Comparison of ENCODE assay signal across 19 cellular contexts in the genomic region with DNA sequence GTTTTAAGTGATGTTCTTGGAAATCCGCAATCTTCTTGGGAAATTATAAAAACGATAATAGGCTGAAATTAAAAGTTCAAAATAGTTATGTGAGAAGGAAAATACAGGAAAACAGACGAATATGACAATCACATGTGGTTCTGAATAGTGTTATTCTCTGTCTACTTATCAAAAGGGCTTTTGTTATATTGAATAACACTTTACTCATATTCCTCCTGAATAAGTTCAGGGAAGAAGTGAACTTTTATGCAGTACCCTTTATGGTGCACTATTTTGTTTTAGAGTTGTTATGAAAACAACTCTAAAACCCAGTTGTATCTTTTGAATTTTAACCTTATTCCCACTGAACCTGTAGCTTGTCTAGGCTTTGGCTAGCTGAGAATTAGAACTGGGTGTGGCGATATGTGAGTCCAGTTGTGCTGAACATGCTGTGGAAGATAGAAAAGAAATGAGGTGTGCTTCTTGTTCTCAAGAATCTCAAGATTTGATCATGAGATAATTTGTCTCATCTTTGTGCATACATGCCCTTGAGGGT.
DNase-seq lines count a peak whose midpoint lies in the region; ATAC-seq and TF ChIP-seq lines count a peak whose summit lies in the region.
"Had no signal": no experiment of that assay in that cellular context is flagged by ENCODE, and none has a peak within 500 bp of the region (broad histone marks: within the 10 kb centered on the region; RNA-seq: fewer than 3 reads in every experiment).

No MANE protein-coding gene starts in this region.

- H3K9me2 ChIP-seq in SK-N-SH = no peaks in the 10 kb centered on the region

- H4K20me1 ChIP-seq in mammary epithelial cell (ENCODE audit: insufficient read depth, low read length) = no peaks in the 10 kb centered on the region
- no peaks in the 10 kb centered on the region for H4K20me1 ChIP-seq in SK-N-SH (ENCODE audit: insufficient read depth)

- H3K27ac ChIP-seq in mammary epithelial cell (ENCODE audit: insufficient read depth, low read depth, low read length) (no peak overlapping the region), breast epithelium (no peak overlapping the region), SK-N-SH (ENCODE audit: low read depth in 2 of 2, low read length in 1 of 2) (no peak overlapping the region)
- H3K27ac ChIP-seq: 22Rv1, C4-2B, PC-9 had no signal

- intact Hi-C loops in mammary epithelial cell (cut with micrococcal nuclease) = loop anchor here (5.0 kb wide), 1 partner anchor 867 kb away; a partner anchor contains a TSS
- intact Hi-C loops in breast epithelium (cut with DNase I; ENCODE audit: low total_unique reads) = no loop called here

- TF ChIP-seq CTCF in mammary epithelial cell (conservative IDR thresholded peaks at IDR 0.05 in 1 of 2, IDR thresholded peaks at IDR 0.05 in 1 of 2; ENCODE audit: extremely low read depth in 1 of 2, insufficient read depth in 1 of 2, low read depth in 1 of 2, low read length in 2 of 2) = no peak
- TF ChIP-seq CTCF in breast epithelium (IDR thresholded peaks at IDR 0.05) = no peak
- TF ChIP-seq CTCF in SK-N-SH (IDR thresholded peaks at IDR 0.05) = no peak

- dilution Hi-C loops in mammary epithelial cell (cut with HindIII; ENCODE audit: low sequenced_read_pairs) = no loop called here

- CTCF ChIA-PET in mammary epithelial cell (lab: Charles Lee; ENCODE audit: low non-redundant PET) = no interaction called here
- CTCF ChIA-PET in SK-N-SH (lab: Yijun Ruan, JAX) = interaction anchor here (1.7 kb wide), 1 partner anchor 144 kb away, joined by 7 read pairs; no protein-coding TSS in a partner anchor

- H3K9me3 ChIP-seq in mammary epithelial cell (replicated peaks; ENCODE audit: insufficient read depth, low read length) = peaks cover 4% of the 10 kb centered on the region
- H3K9me3 ChIP-seq in breast epithelium = no peaks in the 10 kb centered on the region
- no peaks in the 10 kb centered on the region for H3K9me3 ChIP-seq in SK-N-SH

- H3K27me3 ChIP-seq in mammary epithelial cell (ENCODE audit: insufficient read depth, low read length) (no peaks in the 10 kb centered on the region), breast epithelium (no peaks in the 10 kb centered on the region), SK-N-SH (ENCODE audit: insufficient read depth) (no peaks in the 10 kb centered on the region; the same call in 1 of the 2 replicates)

- POLR2A ChIA-PET in SK-N-SH (lab: Yijun Ruan, JAX) = no interaction called here

- H3K79me2 ChIP-seq in mammary epithelial cell (ENCODE audit: insufficient read depth, low read length) (no peaks in the 10 kb centered on the region), SK-N-SH (ENCODE audit: insufficient read depth) (no peaks in the 10 kb centered on the region)

- no peaks in the 10 kb centered on the region for H3K36me3 ChIP-seq in mammary epithelial cell (ENCODE audit: insufficient read depth, low read length)
- H3K36me3 ChIP-seq in breast epithelium = no peaks in the 10 kb centered on the region
- H3K36me3 ChIP-seq in SK-N-SH (replicated peaks in 1 of 2; ENCODE audit: control insufficient read depth in 1 of 2, insufficient read depth in 2 of 2, low read length in 1 of 2) = no peaks in the 10 kb centered on the region

- TF ChIP-seq RAD21 in SK-N-SH (IDR thresholded peaks at IDR 0.05; ENCODE audit: low read length) = no peak

- no peak for TF ChIP-seq EP300 in SK-N-SH (IDR thresholded peaks at IDR 0.05; ENCODE audit: borderline replicate concordance in 1 of 2, low read depth in 1 of 2, low read length in 1 of 2)

- no peak for DNase-seq in mammary epithelial cell
- no peak for DNase-seq in breast epithelium (ENCODE audit: low spot score in 2 of 2)
- peak; percentile 67 for DNase-seq in globus pallidus (ENCODE audit: low spot score)
- DNase-seq in pons (ENCODE audit: low spot score) = peak; percentile 78
- no peak for DNase-seq in SK-N-SH
- DNase-seq: Caco-2; CD8-positive, alpha-beta T cell; H7; KBM-7; MV-4-11; NCI-H1105 treated with DMSO at 0.1 percent for 48 hours; NCI-H1930; NCI-H526 treated with DMSO at 0.1 percent for 48 hours; PC-9; RPMI8226 had no signal

- 27% methylated on average over 4 of the region's 4 CpGs for WGBS in mammary epithelial cell (ENCODE audit: low coverage, missing lambda C conversion rate)
- 45% methylated on average over 4 of the region's 4 CpGs for WGBS in SK-N-SH (ENCODE audit: low lambda C conversion rate)

- peak overlapping the region; percentile 51 for H2AFZ ChIP-seq in mammary epithelial cell (ENCODE audit: low read depth, low read length)
- no peak overlapping the region; the same call in 1 of the 2 replicates for H2AFZ ChIP-seq in SK-N-SH (ENCODE audit: low read depth)
- H2AFZ ChIP-seq: PC-9 had no signal

- H3F3A ChIP-seq in SK-N-SH (replicated peaks; ENCODE audit: insufficient read depth) = no peaks in the 10 kb centered on the region

- no peak for ATAC-seq in HG02870 (IDR thresholded peaks at IDR 0.05; ENCODE audit: unreplicated experiment)
- ATAC-seq in HG02571 (IDR thresholded peaks at IDR 0.05; ENCODE audit: unreplicated experiment) = no peak
- ATAC-seq: CD8-positive, alpha-beta T cell had no signal

- H3K9ac ChIP-seq in mammary epithelial cell (ENCODE audit: insufficient read depth, low read length) (no peak overlapping the region), SK-N-SH (no peak overlapping the region)

- H3K4me2 ChIP-seq in mammary epithelial cell (ENCODE audit: insufficient read depth, low read depth, low read length) (no peak overlapping the region), SK-N-SH (no peak overlapping the region)
- H3K4me2 ChIP-seq: PC-9 had no signal

- H3K4me1 ChIP-seq in mammary epithelial cell (ENCODE audit: insufficient read depth, low read length) (peaks cover 18% of the 10 kb centered on the region), breast epithelium (no peaks in the 10 kb centered on the region), SK-N-SH (ENCODE audit: control insufficient read depth in 1 of 2, insufficient read depth in 2 of 2, low read depth in 1 of 2, low read length in 1 of 2) (no peaks in the 10 kb centered on the region)

- no peak for TF ChIP-seq POLR2A in breast epithelium (IDR thresholded peaks at IDR 0.05)

- H3K4me3 ChIP-seq in mammary epithelial cell (replicated peaks in 1 of 3; ENCODE audit: insufficient read depth in 1 of 3, low read depth in 2 of 3, low read length in 3 of 3) (no peak overlapping the region), breast epithelium (no peak overlapping the region), SK-N-SH (ENCODE audit: low read depth in 2 of 2, low read length in 1 of 2) (no peak overlapping the region)
- H3K4me3 ChIP-seq: PC-9 had no signal

- in situ Hi-C loops in mammary epithelial cell (cut with MboI; ENCODE audit: low sequenced_read_pairs in 2 of 2) = loop anchor here (25.0 kb wide), 1 partner anchor 333 kb away; no protein-coding TSS in a partner anchor

- no TSS peak for BruUV-seq in mammary epithelial cell (replicated peaks; lab: Mats Ljungman, UMichigan)

TF ChIP-seq in SK-N-SH, 30 proteins besides CTCF, POLR2A, EP300 and RAD21 (continues in another document):
- TF ChIP-seq TCF12 (IDR thresholded peaks at IDR 0.05) (no peak), FOXM1 (IDR thresholded peaks at IDR 0.05; ENCODE audit: low read depth) (no peak), EZH2phosphoT487 (IDR thresholded peaks at IDR 0.05; ENCODE audit: borderline replicate concordance, low read depth) (no peak), RCOR1 (IDR thresholded peaks at IDR 0.05; ENCODE audit: low read length) (no peak), TAF1 (IDR thresholded peaks at IDR 0.05; ENCODE audit: borderline replicate concordance, low read depth, low read length) (no peak), CHD2 (IDR thresholded peaks at IDR 0.05; ENCODE audit: low read length, partially characterized antibody) (no peak), SIN3A (IDR thresholded peaks at IDR 0.05; ENCODE audit: borderline replicate concordance, low read depth, low read length) (no peak), MXI1 (IDR thresholded peaks at IDR 0.05; ENCODE audit: low read depth, low read length) (no peak), FOXJ3 (CRISPR knock-in tag; IDR thresholded peaks at IDR 0.05) (no peak), GATA2 (CRISPR knock-in tag; IDR thresholded peaks at IDR 0.05) (no peak)
- TF ChIP-seq, protein P1, sequence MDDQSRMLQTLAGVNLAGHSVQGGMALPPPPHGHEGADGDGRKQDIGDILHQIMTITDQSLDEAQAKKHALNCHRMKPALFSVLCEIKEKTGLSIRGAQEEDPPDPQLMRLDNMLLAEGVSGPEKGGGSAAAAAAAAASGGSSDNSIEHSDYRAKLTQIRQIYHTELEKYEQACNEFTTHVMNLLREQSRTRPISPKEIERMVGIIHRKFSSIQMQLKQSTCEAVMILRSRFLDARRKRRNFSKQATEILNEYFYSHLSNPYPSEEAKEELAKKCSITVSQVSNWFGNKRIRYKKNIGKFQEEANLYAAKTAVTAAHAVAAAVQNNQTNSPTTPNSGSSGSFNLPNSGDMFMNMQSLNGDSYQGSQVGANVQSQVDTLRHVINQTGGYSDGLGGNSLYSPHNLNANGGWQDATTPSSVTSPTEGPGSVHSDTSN (IDR thresholded peaks at IDR 0.05) = no peak
- TF ChIP-seq, protein P2, sequence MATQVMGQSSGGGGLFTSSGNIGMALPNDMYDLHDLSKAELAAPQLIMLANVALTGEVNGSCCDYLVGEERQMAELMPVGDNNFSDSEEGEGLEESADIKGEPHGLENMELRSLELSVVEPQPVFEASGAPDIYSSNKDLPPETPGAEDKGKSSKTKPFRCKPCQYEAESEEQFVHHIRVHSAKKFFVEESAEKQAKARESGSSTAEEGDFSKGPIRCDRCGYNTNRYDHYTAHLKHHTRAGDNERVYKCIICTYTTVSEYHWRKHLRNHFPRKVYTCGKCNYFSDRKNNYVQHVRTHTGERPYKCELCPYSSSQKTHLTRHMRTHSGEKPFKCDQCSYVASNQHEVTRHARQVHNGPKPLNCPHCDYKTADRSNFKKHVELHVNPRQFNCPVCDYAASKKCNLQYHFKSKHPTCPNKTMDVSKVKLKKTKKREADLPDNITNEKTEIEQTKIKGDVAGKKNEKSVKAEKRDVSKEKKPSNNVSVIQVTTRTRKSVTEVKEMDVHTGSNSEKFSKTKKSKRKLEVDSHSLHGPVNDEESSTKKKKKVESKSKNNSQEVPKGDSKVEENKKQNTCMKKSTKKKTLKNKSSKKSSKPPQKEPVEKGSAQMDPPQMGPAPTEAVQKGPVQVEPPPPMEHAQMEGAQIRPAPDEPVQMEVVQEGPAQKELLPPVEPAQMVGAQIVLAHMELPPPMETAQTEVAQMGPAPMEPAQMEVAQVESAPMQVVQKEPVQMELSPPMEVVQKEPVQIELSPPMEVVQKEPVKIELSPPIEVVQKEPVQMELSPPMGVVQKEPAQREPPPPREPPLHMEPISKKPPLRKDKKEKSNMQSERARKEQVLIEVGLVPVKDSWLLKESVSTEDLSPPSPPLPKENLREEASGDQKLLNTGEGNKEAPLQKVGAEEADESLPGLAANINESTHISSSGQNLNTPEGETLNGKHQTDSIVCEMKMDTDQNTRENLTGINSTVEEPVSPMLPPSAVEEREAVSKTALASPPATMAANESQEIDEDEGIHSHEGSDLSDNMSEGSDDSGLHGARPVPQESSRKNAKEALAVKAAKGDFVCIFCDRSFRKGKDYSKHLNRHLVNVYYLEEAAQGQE (IDR thresholded peaks at IDR 0.05; ENCODE audit: low read depth, low read length) = no peak

Comparison
In these comparisons a context has a peak if more than half of its experiments do, and no peak if none do; other contexts are left out.
1. DNase-seq: peak in globus pallidus (single experiment) and pons (single experiment); none in mammary epithelial cell (single experiment), breast epithelium (0 of 2) and SK-N-SH (single experiment).